ENCODE assay signal across 17 cellular contexts in the genomic region with DNA sequence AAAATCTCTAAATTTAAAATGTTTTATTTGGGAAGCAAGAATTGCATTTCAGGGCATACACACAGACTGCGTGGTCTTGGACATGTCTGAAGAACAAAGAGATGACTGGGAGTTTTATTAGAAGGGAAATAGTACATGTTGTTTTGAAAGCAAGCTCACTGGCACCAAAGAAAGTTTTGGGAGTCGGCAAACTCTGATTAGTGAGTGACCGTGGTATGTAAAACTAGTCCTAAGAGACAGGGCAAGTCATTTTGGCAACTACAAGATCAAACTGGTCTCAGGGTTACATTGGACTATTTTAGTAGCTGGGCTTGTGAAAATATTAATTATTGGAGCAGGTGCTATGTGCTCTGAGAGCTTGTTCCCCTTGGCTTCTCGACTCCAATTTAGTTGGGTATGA.
"Had no signal": no experiment of that assay in that cellular context is flagged by ENCODE, and none has a peak within 500 bp of the region (broad histone marks: within the 10 kb centered on the region; RNA-seq: fewer than 3 reads in every experiment).

No MANE protein-coding gene starts in this region.

- H3K4me1 ChIP-seq: colonic mucosa had no signal

- H3K27ac ChIP-seq: cardiac muscle cell, colonic mucosa, epithelial cell of prostate, gastroesophageal sphincter, hepatocyte, neutrophil, VCaP had no signal

- H3K4me3 ChIP-seq: cardiac muscle cell, colonic mucosa, gastroesophageal sphincter, hepatocyte, smooth muscle cell had no signal

- H3K27me3 Mint-ChIP-seq: stimulated activated memory B cell treated with anti-CD40 and anti-IgM and Interleukin-4, amounts not matched to agents 10 μg/mL and 1 μg/mL and 100 μg/mL, for 72 hours had no signal

- H3K36me3 ChIP-seq: cardiac muscle cell, colonic mucosa, neutrophil had no signal

- H3K4me3 Mint-ChIP-seq: mesothelial cell of epicardium; stimulated activated memory B cell treated with anti-CD40 and anti-IgM and Interleukin-4, amounts not matched to agents 10 μg/mL and 1 μg/mL and 100 μg/mL, for 72 hours had no signal

- DNase-seq: activated CD8-positive, alpha-beta memory T cell treated with anti-CD3 and anti-CD28 coated beads for 24 hours; activated effector memory CD4-positive, alpha-beta T cell treated with anti-CD3 and anti-CD28 coated beads, Interleukin-2, amount 50 U/mL, for 16 hours; colonic mucosa; effector CD4-positive, alpha-beta T cell; kidney; posterior cingulate gyrus; T1000; trophoblast cell had no signal

- H3K27ac Mint-ChIP-seq: mesothelial cell of epicardium; stimulated activated memory B cell treated with anti-CD40 and anti-IgM and Interleukin-4, amounts not matched to agents 10 μg/mL and 1 μg/mL and 100 μg/mL, for 72 hours had no signal

- H3K27me3 ChIP-seq: cardiac muscle cell, colonic mucosa, gastroesophageal sphincter, hepatocyte, neutrophil had no signal

- ATAC-seq: gastroesophageal sphincter; stimulated activated memory B cell treated with anti-CD40 and anti-IgM and Interleukin-4, amounts not matched to agents 10 μg/mL and 1 μg/mL and 100 μg/mL, for 72 hours had no signal

- H3K9me3 ChIP-seq: colonic mucosa, gastroesophageal sphincter, neutrophil had no signal
